Comparison of ENCODE assay signal across 17 cellular contexts in genomic region chr7:99094369-99094768, GRCh38.
"Had no signal": no experiment of that assay in that cellular context is flagged by ENCODE, and none has a peak within 500 bp of the region (broad histone marks: within the 10 kb centered on the region; RNA-seq: fewer than 3 reads in every experiment).

No MANE protein-coding gene starts in this region.

- H3K4me3 ChIP-seq: heart left ventricle had no signal

- DNase-seq: activated CD4-positive, alpha-beta T cell treated with anti-CD3 and anti-CD28 coated beads for 36 hours; activated CD8-positive, alpha-beta memory T cell treated with anti-CD3 and anti-CD28 coated beads, Interleukin-2, amount 50 U/mL, for 4 hours; activated CD8-positive, alpha-beta T cell treated with anti-CD3 and anti-CD28 coated beads for 36 hours; activated naive CD4-positive, alpha-beta T cell; activated T-cell treated with anti-CD3 and anti-CD28 coated beads, Interleukin-2, amount 50 U/mL, for 72 hours; foreskin keratinocyte; heart left ventricle; islet precursor cell; stimulated activated CD4-positive, alpha-beta T cell treated with anti-CD3 and anti-CD28 coated beads, Interleukin-4, amount 100 ng/mL, for 1 hour; stimulated activated CD8-positive, alpha-beta memory T cell treated with anti-CD3 and anti-CD28 coated beads, Interleukin-4, amount 100 ng/mL, for 48 hours; stimulated activated naive CD8-positive, alpha-beta T cell treated with anti-CD3 and anti-CD28 coated beads, Interleukin-15, Interleukin-2, amounts not matched to agents 100 U/mL and 50 U/mL, for 24 hours; T-cell; T1000 had no signal

- H3K36me3 ChIP-seq: heart left ventricle had no signal

- H3K4me3 Mint-ChIP-seq: activated CD4-positive, alpha-beta T cell treated with anti-CD3 and anti-CD28 coated beads for 36 hours; activated CD8-positive, alpha-beta T cell treated with anti-CD3 and anti-CD28 coated beads for 36 hours; activated T-cell treated with anti-CD3 and anti-CD28 coated beads, Interleukin-2, amount 50 U/mL, for 72 hours; central memory CD8-positive, alpha-beta T cell; memory B cell; nephron; T-cell had no signal

- H3K27ac Mint-ChIP-seq: activated CD4-positive, alpha-beta T cell treated with anti-CD3 and anti-CD28 coated beads for 36 hours; activated CD8-positive, alpha-beta T cell treated with anti-CD3 and anti-CD28 coated beads for 36 hours; activated T-cell treated with anti-CD3 and anti-CD28 coated beads, Interleukin-2, amount 50 U/mL, for 72 hours; memory B cell; nephron; T-cell had no signal

- H3K27ac ChIP-seq: foreskin keratinocyte had no signal

- ATAC-seq: activated CD4-positive, alpha-beta T cell treated with anti-CD3 and anti-CD28 coated beads for 36 hours; activated CD8-positive, alpha-beta T cell treated with anti-CD3 and anti-CD28 coated beads for 36 hours; activated T-cell treated with anti-CD3 and anti-CD28 coated beads, Interleukin-2, amount 50 U/mL, for 72 hours; foreskin keratinocyte; heart left ventricle; left lobe of liver; stimulated activated naive CD8-positive, alpha-beta T cell treated with anti-CD3 and anti-CD28 coated beads, Interleukin-15, Interleukin-2, amounts not matched to agents 100 U/mL and 50 U/mL, for 24 hours; T-cell had no signal

- H3K27me3 Mint-ChIP-seq: activated CD4-positive, alpha-beta T cell treated with anti-CD3 and anti-CD28 coated beads for 36 hours; activated CD8-positive, alpha-beta T cell treated with anti-CD3 and anti-CD28 coated beads for 36 hours; central memory CD8-positive, alpha-beta T cell; memory B cell; T-cell had no signal

- H3K27me3 ChIP-seq: foreskin keratinocyte, heart left ventricle had no signal

- H3K9me3 Mint-ChIP-seq: central memory CD8-positive, alpha-beta T cell had no signal
